In the genomic region with DNA sequence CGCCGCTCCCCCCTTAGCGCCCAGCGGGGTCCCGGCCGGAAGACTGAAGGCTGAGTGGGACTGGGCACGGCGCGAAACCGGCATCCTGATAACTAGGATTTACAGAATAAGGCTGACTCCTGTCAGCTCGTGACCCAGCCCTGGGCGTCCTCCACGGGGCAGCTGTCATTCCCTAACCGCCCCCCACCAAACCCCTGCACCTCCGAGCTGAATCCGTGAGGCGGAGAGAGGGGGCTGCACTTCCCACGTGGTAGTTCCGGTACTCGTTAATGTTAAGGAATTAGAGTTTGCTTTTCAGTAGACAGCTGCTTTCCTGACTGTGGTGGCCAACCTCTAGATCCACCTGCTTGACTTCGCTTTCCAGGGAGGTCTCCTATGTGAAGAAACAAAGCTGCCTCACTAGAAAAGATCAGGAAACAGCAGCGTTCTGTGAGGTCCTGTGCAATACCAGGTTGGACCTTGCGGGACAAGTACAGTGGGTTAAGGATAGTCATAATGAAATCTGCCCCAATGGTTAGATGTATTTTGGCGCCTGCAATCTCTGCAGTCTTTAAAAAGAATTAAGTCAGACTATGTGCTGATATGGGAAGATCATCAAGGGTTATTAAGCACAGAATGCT, we compare ENCODE assay signal across 1 cellular context.
TF ChIP-seq lines count a peak whose summit lies in the region.

No MANE protein-coding gene starts in this region.

TF ChIP-seq in HepG2, 621 proteins besides CTCF, POLR2A, EP300 and RAD21 (continued from another document and continues in another):
- TF ChIP-seq, protein P1, sequence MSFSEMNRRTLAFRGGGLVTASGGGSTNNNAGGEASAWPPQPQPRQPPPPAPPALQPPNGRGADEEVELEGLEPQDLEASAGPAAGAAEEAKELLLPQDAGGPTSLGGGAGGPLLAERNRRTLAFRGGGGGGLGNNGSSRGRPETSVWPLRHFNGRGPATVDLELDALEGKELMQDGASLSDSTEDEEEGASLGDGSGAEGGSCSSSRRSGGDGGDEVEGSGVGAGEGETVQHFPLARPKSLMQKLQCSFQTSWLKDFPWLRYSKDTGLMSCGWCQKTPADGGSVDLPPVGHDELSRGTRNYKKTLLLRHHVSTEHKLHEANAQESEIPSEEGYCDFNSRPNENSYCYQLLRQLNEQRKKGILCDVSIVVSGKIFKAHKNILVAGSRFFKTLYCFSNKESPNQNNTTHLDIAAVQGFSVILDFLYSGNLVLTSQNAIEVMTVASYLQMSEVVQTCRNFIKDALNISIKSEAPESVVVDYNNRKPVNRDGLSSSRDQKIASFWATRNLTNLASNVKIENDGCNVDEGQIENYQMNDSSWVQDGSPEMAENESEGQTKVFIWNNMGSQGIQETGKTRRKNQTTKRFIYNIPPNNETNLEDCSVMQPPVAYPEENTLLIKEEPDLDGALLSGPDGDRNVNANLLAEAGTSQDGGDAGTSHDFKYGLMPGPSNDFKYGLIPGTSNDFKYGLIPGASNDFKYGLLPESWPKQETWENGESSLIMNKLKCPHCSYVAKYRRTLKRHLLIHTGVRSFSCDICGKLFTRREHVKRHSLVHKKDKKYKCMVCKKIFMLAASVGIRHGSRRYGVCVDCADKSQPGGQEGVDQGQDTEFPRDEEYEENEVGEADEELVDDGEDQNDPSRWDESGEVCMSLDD (CRISPR knock-in tag; IDR thresholded peaks at IDR 0.05; ENCODE audit: borderline replicate concordance): 0 out of 2 replicates have a peak, but pooled peaks have one; percentile 17
- TF ChIP-seq ZNF292 (CRISPR knock-in tag; IDR thresholded peaks at IDR 0.05; ENCODE audit: borderline replicate concordance, low read depth): no peak
- TF ChIP-seq ZNF790 (CRISPR knock-in tag; IDR thresholded peaks at IDR 0.05; ENCODE audit: borderline replicate concordance): no peak
- TF ChIP-seq ZNF343 (CRISPR knock-in tag; IDR thresholded peaks at IDR 0.05): no peak
- no peak for TF ChIP-seq ATF7 (IDR thresholded peaks at IDR 0.05)
- TF ChIP-seq ATF7 (CRISPR knock-in tag; IDR thresholded peaks at IDR 0.05): no peak
- no peak for TF ChIP-seq FOXO4 (CRISPR knock-in tag; conservative IDR thresholded peaks at IDR 0.05)
- TF ChIP-seq ATM (IDR thresholded peaks at IDR 0.05; ENCODE audit: borderline replicate concordance): no peak
- TF ChIP-seq CEBPG (CRISPR knock-in tag; IDR thresholded peaks at IDR 0.05): no peak
- no peak; the same call in 1 of the 2 replicates for TF ChIP-seq BCL3 (CRISPR knock-in tag; IDR thresholded peaks at IDR 0.05)
- TF ChIP-seq MIXL1 (CRISPR knock-in tag; IDR thresholded peaks at IDR 0.05): no peak
- TF ChIP-seq GRHL1 (CRISPR knock-in tag; conservative IDR thresholded peaks at IDR 0.05): no peak
- no peak for TF ChIP-seq ZNF616 (CRISPR knock-in tag; IDR thresholded peaks at IDR 0.05; ENCODE audit: low read depth)
- peak; percentile 91; the same call in 1 of the 2 replicates for TF ChIP-seq ZC3H4 (CRISPR knock-in tag; IDR thresholded peaks at IDR 0.05; ENCODE audit: borderline replicate concordance)
- no peak for TF ChIP-seq ZFP36L1 (CRISPR knock-in tag; IDR thresholded peaks at IDR 0.05)
- peak; percentile 66; the same call in 1 of the 2 replicates for TF ChIP-seq ZNF674 (CRISPR knock-in tag; IDR thresholded peaks at IDR 0.05; ENCODE audit: low read depth)
- no peak for TF ChIP-seq SNRNP70 (IDR thresholded peaks at IDR 0.05; ENCODE audit: low read depth, low read length)
- TF ChIP-seq, protein P2, sequence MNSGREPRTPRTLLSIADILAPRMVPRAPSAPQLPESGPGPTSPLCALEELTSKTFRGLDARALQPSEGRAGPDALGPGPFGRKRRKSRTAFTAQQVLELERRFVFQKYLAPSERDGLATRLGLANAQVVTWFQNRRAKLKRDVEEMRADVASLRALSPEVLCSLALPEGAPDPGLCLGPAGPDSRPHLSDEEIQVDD (CRISPR knock-in tag; IDR thresholded peaks at IDR 0.05; ENCODE audit: borderline replicate concordance): no peak
- no peak for TF ChIP-seq AKNA (CRISPR knock-in tag; IDR thresholded peaks at IDR 0.05; ENCODE audit: borderline replicate concordance)
- TF ChIP-seq SP4 (CRISPR knock-in tag; IDR thresholded peaks at IDR 0.05): no peak
- no peak for TF ChIP-seq NFYB (CRISPR knock-in tag; IDR thresholded peaks at IDR 0.05)
- TF ChIP-seq BRD4 (CRISPR knock-in tag; IDR thresholded peaks at IDR 0.05): no peak
- no peak for TF ChIP-seq ZNF543 (CRISPR knock-in tag; IDR thresholded peaks at IDR 0.05)
- TF ChIP-seq HIVEP1 (CRISPR knock-in tag; IDR thresholded peaks at IDR 0.05): no peak
- no peak for TF ChIP-seq ZNF713 (CRISPR knock-in tag; IDR thresholded peaks at IDR 0.05)
- TF ChIP-seq TAF1 (CRISPR knock-in tag; IDR thresholded peaks at IDR 0.05): no peak
- no peak for TF ChIP-seq PCBP2 (optimal IDR thresholded peaks at IDR 0.05; ENCODE audit: low read depth, low read length, poor library complexity, severe bottlenecking)
- TF ChIP-seq ZBTB26 (CRISPR knock-in tag; IDR thresholded peaks at IDR 0.05; ENCODE audit: borderline replicate concordance): no peak
- TF ChIP-seq, protein P3, sequence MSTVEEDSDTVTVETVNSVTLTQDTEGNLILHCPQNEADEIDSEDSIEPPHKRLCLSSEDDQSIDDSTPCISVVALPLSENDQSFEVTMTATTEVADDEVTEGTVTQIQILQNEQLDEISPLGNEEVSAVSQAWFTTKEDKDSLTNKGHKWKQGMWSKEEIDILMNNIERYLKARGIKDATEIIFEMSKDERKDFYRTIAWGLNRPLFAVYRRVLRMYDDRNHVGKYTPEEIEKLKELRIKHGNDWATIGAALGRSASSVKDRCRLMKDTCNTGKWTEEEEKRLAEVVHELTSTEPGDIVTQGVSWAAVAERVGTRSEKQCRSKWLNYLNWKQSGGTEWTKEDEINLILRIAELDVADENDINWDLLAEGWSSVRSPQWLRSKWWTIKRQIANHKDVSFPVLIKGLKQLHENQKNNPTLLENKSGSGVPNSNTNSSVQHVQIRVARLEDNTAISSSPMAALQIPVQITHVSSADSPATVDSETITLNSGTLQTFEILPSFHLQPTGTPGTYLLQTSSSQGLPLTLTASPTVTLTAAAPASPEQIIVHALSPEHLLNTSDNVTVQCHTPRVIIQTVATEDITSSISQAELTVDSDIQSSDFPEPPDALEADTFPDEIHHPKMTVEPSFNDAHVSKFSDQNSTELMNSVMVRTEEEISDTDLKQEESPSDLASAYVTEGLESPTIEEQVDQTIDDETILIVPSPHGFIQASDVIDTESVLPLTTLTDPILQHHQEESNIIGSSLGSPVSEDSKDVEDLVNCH (CRISPR knock-in tag; IDR thresholded peaks at IDR 0.05): no peak
- TF ChIP-seq CHCHD3 (CRISPR knock-in tag; IDR thresholded peaks at IDR 0.05): no peak
- no peak for TF ChIP-seq JARID2 (CRISPR knock-in tag; IDR thresholded peaks at IDR 0.05; ENCODE audit: insufficient replicate concordance)
- TF ChIP-seq ZNF720 (CRISPR knock-in tag; IDR thresholded peaks at IDR 0.05): no peak
- peak; percentile 93 for TF ChIP-seq RBFOX2 (IDR thresholded peaks at IDR 0.05; ENCODE audit: low read depth, low read length)
- no peak for TF ChIP-seq MEIS1 (CRISPR knock-in tag; IDR thresholded peaks at IDR 0.05; ENCODE audit: borderline replicate concordance)
- TF ChIP-seq CREM (IDR thresholded peaks at IDR 0.05): no peak
- TF ChIP-seq CREM (CRISPR knock-in tag; IDR thresholded peaks at IDR 0.05): no peak
- TF ChIP-seq RARA (CRISPR knock-in tag; IDR thresholded peaks at IDR 0.05): no peak
- TF ChIP-seq, protein P4, sequence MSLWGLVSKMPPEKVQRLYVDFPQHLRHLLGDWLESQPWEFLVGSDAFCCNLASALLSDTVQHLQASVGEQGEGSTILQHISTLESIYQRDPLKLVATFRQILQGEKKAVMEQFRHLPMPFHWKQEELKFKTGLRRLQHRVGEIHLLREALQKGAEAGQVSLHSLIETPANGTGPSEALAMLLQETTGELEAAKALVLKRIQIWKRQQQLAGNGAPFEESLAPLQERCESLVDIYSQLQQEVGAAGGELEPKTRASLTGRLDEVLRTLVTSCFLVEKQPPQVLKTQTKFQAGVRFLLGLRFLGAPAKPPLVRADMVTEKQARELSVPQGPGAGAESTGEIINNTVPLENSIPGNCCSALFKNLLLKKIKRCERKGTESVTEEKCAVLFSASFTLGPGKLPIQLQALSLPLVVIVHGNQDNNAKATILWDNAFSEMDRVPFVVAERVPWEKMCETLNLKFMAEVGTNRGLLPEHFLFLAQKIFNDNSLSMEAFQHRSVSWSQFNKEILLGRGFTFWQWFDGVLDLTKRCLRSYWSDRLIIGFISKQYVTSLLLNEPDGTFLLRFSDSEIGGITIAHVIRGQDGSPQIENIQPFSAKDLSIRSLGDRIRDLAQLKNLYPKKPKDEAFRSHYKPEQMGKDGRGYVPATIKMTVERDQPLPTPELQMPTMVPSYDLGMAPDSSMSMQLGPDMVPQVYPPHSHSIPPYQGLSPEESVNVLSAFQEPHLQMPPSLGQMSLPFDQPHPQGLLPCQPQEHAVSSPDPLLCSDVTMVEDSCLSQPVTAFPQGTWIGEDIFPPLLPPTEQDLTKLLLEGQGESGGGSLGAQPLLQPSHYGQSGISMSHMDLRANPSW (CRISPR knock-in tag; IDR thresholded peaks at IDR 0.05; ENCODE audit: borderline replicate concordance): no peak
- no peak for TF ChIP-seq ZNF691 (CRISPR knock-in tag; IDR thresholded peaks at IDR 0.05; ENCODE audit: borderline replicate concordance, low read depth)
- TF ChIP-seq JUND (CRISPR knock-in tag; IDR thresholded peaks at IDR 0.05): no peak
